14 cellular contexts compared by ENCODE assay signal in the genomic region with DNA sequence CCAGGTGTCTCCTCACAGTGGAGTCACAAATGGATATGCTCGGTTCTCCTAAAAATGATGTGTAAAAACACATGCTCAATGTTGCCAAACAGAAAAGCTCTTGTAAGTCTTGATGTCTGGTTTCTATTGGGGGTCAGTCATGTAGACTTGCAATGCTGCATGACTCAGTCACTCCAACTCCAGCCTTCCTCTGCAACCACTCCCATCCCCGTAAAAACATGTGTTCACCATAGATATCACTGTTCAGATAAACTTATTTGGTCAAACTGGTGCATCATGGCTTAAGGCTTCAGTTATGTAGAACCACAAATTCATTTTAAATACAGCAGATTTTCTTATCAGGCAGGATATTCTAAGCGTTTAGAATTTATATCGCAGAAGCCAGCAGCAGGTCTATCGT.
"Had no signal": no experiment of that assay in that cellular context is flagged by ENCODE, and none has a peak within 500 bp of the region (broad histone marks: within the 10 kb centered on the region; RNA-seq: fewer than 3 reads in every experiment).

No MANE protein-coding gene starts in this region.

- H3K36me3 Mint-ChIP-seq: T-cell had no signal

- H3K36me3 ChIP-seq: left lung had no signal

- DNase-seq: activated CD4-positive, alpha-beta T cell treated with anti-CD3 and anti-CD28 coated beads, Interleukin-2, amount 10 ng/mL, durations not matched to agents 7 days and 5 days; activated CD4-positive, CD25-positive, alpha-beta regulatory T cell; activated CD8-positive, alpha-beta memory T cell treated with anti-CD3 and anti-CD28 coated beads for 24 hours; activated naive CD4-positive, alpha-beta T cell treated with anti-CD3 and anti-CD28 coated beads for 36 hours; body of pancreas; head of caudate nucleus; left lung; stimulated activated CD4-positive, alpha-beta T cell treated with anti-CD3 and anti-CD28 coated beads, Interleukin-4, amount 100 ng/mL, for 1 hour; stimulated activated CD8-positive, alpha-beta memory T cell treated with anti-CD3 and anti-CD28 coated beads, Interleukin-4, amount 100 ng/mL, for 48 hours; T-cell had no signal

- H3K4me1 ChIP-seq: body of pancreas, left lung had no signal

- H3K4me3 Mint-ChIP-seq: activated CD4-positive, alpha-beta T cell treated with anti-CD3 and anti-CD28 coated beads, Interleukin-2, amount 10 ng/mL, durations not matched to agents 7 days and 5 days; activated naive CD4-positive, alpha-beta T cell treated with anti-CD3 and anti-CD28 coated beads for 36 hours; central memory CD8-positive, alpha-beta T cell; nephron; stimulated activated naive CD8-positive, alpha-beta T cell treated with anti-CD3 and anti-CD28 coated beads, Interleukin-15, Interleukin-2, amounts not matched to agents 100 ng/mL and 50 ng/mL, for 24 hours; T-cell had no signal

- H3K27ac ChIP-seq: body of pancreas, left lung had no signal

- H3K4me3 ChIP-seq: body of pancreas, left lung had no signal

- H3K9me3 ChIP-seq: body of pancreas, left lung had no signal

- H3K27me3 Mint-ChIP-seq: activated CD4-positive, alpha-beta T cell treated with anti-CD3 and anti-CD28 coated beads, Interleukin-2, amount 10 ng/mL, durations not matched to agents 7 days and 5 days; central memory CD8-positive, alpha-beta T cell; stimulated activated naive CD8-positive, alpha-beta T cell treated with anti-CD3 and anti-CD28 coated beads, Interleukin-15, Interleukin-2, amounts not matched to agents 100 ng/mL and 50 ng/mL, for 24 hours; T-cell had no signal

- H3K27me3 ChIP-seq: body of pancreas, left lung had no signal

- H3K4me1 Mint-ChIP-seq: activated CD4-positive, alpha-beta T cell treated with anti-CD3 and anti-CD28 coated beads, Interleukin-2, amount 10 ng/mL, durations not matched to agents 7 days and 5 days; central memory CD8-positive, alpha-beta T cell; nephron; T-cell had no signal

- ATAC-seq: body of pancreas, esophagus mucosa, left lung, T-cell had no signal

- H3K9me3 Mint-ChIP-seq: activated CD4-positive, alpha-beta T cell treated with anti-CD3 and anti-CD28 coated beads, Interleukin-2, amount 10 ng/mL, durations not matched to agents 7 days and 5 days; stimulated activated naive CD8-positive, alpha-beta T cell treated with anti-CD3 and anti-CD28 coated beads, Interleukin-15, Interleukin-2, amounts not matched to agents 100 ng/mL and 50 ng/mL, for 24 hours had no signal

- H3K27ac Mint-ChIP-seq: activated CD4-positive, alpha-beta T cell treated with anti-CD3 and anti-CD28 coated beads, Interleukin-2, amount 10 ng/mL, durations not matched to agents 7 days and 5 days; activated naive CD4-positive, alpha-beta T cell treated with anti-CD3 and anti-CD28 coated beads for 36 hours; nephron; stimulated activated naive CD8-positive, alpha-beta T cell treated with anti-CD3 and anti-CD28 coated beads, Interleukin-15, Interleukin-2, amounts not matched to agents 100 ng/mL and 50 ng/mL, for 24 hours; T-cell had no signal
